In the genomic region with DNA sequence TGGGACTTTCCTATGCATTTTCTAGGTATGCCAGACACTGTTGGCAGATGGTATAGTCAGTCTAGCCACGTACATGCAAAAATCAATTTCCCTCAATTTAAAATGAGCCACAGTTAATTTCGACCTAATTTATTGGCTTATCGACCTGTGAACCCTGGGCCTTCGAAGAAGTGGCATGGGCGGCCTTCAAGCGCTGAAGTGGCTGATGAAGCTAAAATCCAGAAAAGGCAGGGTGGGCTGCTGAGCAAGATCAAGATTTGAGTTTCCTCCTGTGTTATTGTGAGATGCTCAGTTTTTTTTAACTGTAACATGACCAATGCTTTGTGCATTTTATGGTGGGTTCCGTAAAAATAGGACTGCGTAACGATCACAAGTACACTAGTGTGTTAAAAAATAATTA, we compare ENCODE assay signal across 1 cellular context.
TF ChIP-seq lines count a peak whose summit lies in the region.

No MANE protein-coding gene starts in this region.

TF ChIP-seq in GM12878, 131 proteins besides CTCF, POLR2A, EP300 and RAD21:
- TF ChIP-seq MYC (IDR thresholded peaks at IDR 0.05; ENCODE audit: insufficient read depth, insufficient read length, insufficient replicate concordance, low read length, severe bottlenecking): no peak
- TF ChIP-seq, protein P1, sequence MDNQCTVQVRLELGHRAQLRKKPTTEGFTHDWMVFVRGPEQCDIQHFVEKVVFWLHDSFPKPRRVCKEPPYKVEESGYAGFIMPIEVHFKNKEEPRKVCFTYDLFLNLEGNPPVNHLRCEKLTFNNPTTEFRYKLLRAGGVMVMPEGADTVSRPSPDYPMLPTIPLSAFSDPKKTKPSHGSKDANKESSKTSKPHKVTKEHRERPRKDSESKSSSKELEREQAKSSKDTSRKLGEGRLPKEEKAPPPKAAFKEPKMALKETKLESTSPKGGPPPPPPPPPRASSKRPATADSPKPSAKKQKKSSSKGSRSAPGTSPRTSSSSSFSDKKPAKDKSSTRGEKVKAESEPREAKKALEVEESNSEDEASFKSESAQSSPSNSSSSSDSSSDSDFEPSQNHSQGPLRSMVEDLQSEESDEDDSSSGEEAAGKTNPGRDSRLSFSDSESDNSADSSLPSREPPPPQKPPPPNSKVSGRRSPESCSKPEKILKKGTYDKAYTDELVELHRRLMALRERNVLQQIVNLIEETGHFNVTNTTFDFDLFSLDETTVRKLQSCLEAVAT (IDR thresholded peaks at IDR 0.05): peak; percentile 73
- TF ChIP-seq, protein P2, sequence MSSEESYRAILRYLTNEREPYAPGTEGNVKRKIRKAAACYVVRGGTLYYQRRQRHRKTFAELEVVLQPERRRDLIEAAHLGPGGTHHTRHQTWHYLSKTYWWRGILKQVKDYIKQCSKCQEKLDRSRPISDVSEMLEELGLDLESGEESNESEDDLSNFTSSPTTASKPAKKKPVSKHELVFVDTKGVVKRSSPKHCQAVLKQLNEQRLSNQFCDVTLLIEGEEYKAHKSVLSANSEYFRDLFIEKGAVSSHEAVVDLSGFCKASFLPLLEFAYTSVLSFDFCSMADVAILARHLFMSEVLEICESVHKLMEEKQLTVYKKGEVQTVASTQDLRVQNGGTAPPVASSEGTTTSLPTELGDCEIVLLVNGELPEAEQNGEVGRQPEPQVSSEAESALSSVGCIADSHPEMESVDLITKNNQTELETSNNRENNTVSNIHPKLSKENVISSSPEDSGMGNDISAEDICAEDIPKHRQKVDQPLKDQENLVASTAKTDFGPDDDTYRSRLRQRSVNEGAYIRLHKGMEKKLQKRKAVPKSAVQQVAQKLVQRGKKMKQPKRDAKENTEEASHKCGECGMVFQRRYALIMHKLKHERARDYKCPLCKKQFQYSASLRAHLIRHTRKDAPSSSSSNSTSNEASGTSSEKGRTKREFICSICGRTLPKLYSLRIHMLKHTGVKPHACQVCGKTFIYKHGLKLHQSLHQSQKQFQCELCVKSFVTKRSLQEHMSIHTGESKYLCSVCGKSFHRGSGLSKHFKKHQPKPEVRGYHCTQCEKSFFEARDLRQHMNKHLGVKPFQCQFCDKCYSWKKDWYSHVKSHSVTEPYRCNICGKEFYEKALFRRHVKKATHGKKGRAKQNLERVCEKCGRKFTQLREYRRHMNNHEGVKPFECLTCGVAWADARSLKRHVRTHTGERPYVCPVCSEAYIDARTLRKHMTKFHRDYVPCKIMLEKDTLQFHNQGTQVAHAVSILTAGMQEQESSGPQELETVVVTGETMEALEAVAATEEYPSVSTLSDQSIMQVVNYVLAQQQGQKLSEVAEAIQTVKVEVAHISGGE (CRISPR knock-in tag; IDR thresholded peaks at IDR 0.05): no peak
